Comparison of ENCODE assay signal across 18 cellular contexts in genomic region chrX:21856504-21856903, GRCh38. TPM values are rescaled to one million over a fixed set of nuclear protein-coding genes. Genes with fewer than 3 reads are reported as not detected.
DNase-seq lines count a peak whose midpoint lies in the region; ATAC-seq and TF ChIP-seq lines count a peak whose summit lies in the region.
"Had no signal": no experiment of that assay in that cellular context is flagged by ENCODE, and none has a peak within 500 bp of the region (broad histone marks: within the 10 kb centered on the region; RNA-seq: fewer than 3 reads in every experiment).

No MANE protein-coding gene starts in this region.

- H4K91ac ChIP-seq in neuronal stem cell (ENCODE audit: low read depth, low read length, poor library complexity) = no peak overlapping the region

- H2BK15ac ChIP-seq in neuronal stem cell (ENCODE audit: low read length) = no peak overlapping the region

- no CpG with 5 or more reads among the region's 21 CpGs for WGBS in neuronal stem cell (ENCODE audit: extremely low coverage in 2 of 2, insufficient read length in 2 of 2, insufficient replicate concordance in 1 of 2), 2 donors

- no peak overlapping the region for H4K8ac ChIP-seq in neuronal stem cell (ENCODE audit: low read depth, low read length)

- TF ChIP-seq CTCF in HEK293 (tag by site-specific recombination; IDR thresholded peaks at IDR 0.05) = no peak

- H2BK120ac ChIP-seq in neuronal stem cell (ENCODE audit: low read depth, low read length) = no peak overlapping the region

- no peak overlapping the region for H3K18ac ChIP-seq in neuronal stem cell (ENCODE audit: low read length)

- peak overlapping the region; percentile 24 for H2BK5ac ChIP-seq in neuronal stem cell (ENCODE audit: low read length)

- H3K23ac ChIP-seq in neuronal stem cell (ENCODE audit: low read depth, low read length, poor library complexity) = no peak overlapping the region

- H3K4me3 Mint-ChIP-seq in stimulated activated naive B cell treated with anti-CD40 and anti-IgM and Interleukin-4, amounts not matched to agents 10 μg/mL and 1 μg/mL and 100 μg/mL, for 72 hours = no peak overlapping the region
- H3K4me3 Mint-ChIP-seq: B cell; CD4-positive, alpha-beta T cell; CD8-positive, alpha-beta T cell had no signal

- H3K4ac ChIP-seq in neuronal stem cell (ENCODE audit: low read length) = no peak overlapping the region

- no peak overlapping the region for H2AK5ac ChIP-seq in neuronal stem cell (ENCODE audit: low read depth, low read length)

- H3K9ac ChIP-seq in neuronal stem cell (ENCODE audit: low read depth, low read length, poor library complexity) = no peak overlapping the region
- H3K9ac ChIP-seq: BLaER1 treated with 17β-estradiol and CSF1 and Interleukin-3, amounts not matched to agents 10 nM and 100 nM had no signal

- H3K27ac ChIP-seq in HEK293 (ENCODE audit: extremely low read depth, low read depth, low read length) (no peak overlapping the region), neuronal stem cell (replicated peaks; ENCODE audit: low read length) (no peak overlapping the region)
- H3K27ac ChIP-seq: 22Rv1; A549; BLaER1 treated with 17β-estradiol and CSF1 and Interleukin-3, amounts not matched to agents 10 nM and 100 nM; C4-2B had no signal

- H3K79me1 ChIP-seq in neuronal stem cell (ENCODE audit: low read depth, low read length) = peaks cover 3% of the 10 kb centered on the region

- H3K9me3 Mint-ChIP-seq in stimulated activated naive B cell treated with anti-CD40 and anti-IgM and Interleukin-4, amounts not matched to agents 10 μg/mL and 1 μg/mL and 100 μg/mL, for 72 hours = peaks cover 0 to 6% of the 10 kb centered on the region in 2 donors
- H3K9me3 Mint-ChIP-seq: CD4-positive, alpha-beta T cell; CD8-positive, alpha-beta T cell had no signal

- H3K4me2 ChIP-seq in neuronal stem cell (ENCODE audit: insufficient read depth, low read length, poor library complexity, severe bottlenecking) = no peak overlapping the region
- H3K4me2 ChIP-seq: A549; BLaER1 treated with 17β-estradiol and CSF1 and Interleukin-3, amounts not matched to agents 10 nM and 100 nM had no signal

- no peak for DNase-seq in neuronal stem cell (ENCODE audit: low spot score)
- no peak for DNase-seq in stimulated activated naive B cell treated with anti-CD40 and anti-IgM and Interleukin-4, amounts not matched to agents 10 μg/mL and 1 μg/mL and 100 μg/mL, for 72 hours
- no peak for DNase-seq in ureter (ENCODE audit: low spot score)
- DNase-seq in activated CD4-positive, alpha-beta T cell treated with anti-CD3 and anti-CD28 coated beads for 4 hours = no peak
- DNase-seq: AML-193; Caco-2; Calu3; CD4-positive, alpha-beta T cell; CD8-positive, alpha-beta T cell; DMS79 treated with DMSO at 0.1 percent for 48 hours; GF-D8 had no signal

- no peaks in the 10 kb centered on the region for H3K27me3 Mint-ChIP-seq in stimulated activated naive B cell treated with anti-CD40 and anti-IgM and Interleukin-4, amounts not matched to agents 10 μg/mL and 1 μg/mL and 100 μg/mL, for 72 hours
- H3K27me3 Mint-ChIP-seq: B cell; CD4-positive, alpha-beta T cell had no signal

- H3K14ac ChIP-seq in neuronal stem cell (ENCODE audit: low read length) = no peak overlapping the region

- CTCF ChIA-PET in HEK293 (lab: Yijun Ruan, JAX) = interaction anchor here (0.6 kb wide), 2 partner anchors 84 to 119 kb away, joined by 3 read pairs; no protein-coding TSS in a partner anchor

- peaks cover 15 to 29% of the 10 kb centered on the region in 2 donors for H3K36me3 Mint-ChIP-seq in stimulated activated naive B cell treated with anti-CD40 and anti-IgM and Interleukin-4, amounts not matched to agents 10 μg/mL and 1 μg/mL and 100 μg/mL, for 72 hours

- H2BK12ac ChIP-seq in neuronal stem cell (ENCODE audit: low read length) = no peak overlapping the region

- ATAC-seq in stimulated activated naive B cell treated with anti-CD40 and anti-IgM and Interleukin-4, amounts not matched to agents 10 μg/mL and 1 μg/mL and 100 μg/mL, for 72 hours (replicated peaks) = no peak
- ATAC-seq: A549; CD8-positive, alpha-beta T cell; GM12878 had no signal

- peak overlapping the region; percentile 47 for H3K27ac Mint-ChIP-seq in stimulated activated naive B cell treated with anti-CD40 and anti-IgM and Interleukin-4, amounts not matched to agents 10 μg/mL and 1 μg/mL and 100 μg/mL, for 72 hours
- H3K27ac Mint-ChIP-seq: B cell; CD4-positive, alpha-beta T cell; CD8-positive, alpha-beta T cell had no signal

- H3K36me3 ChIP-seq in HEK293 (ENCODE audit: control insufficient read depth in 2 of 2, insufficient read depth in 1 of 2, low read length in 2 of 2) = peaks cover 23 to 36% of the 10 kb centered on the region in 2 experiments
- peaks cover 6 to 49% of the 10 kb centered on the region in 2 donors for H3K36me3 ChIP-seq in neuronal stem cell (replicated peaks in 1 of 2; ENCODE audit: control insufficient read depth in 2 of 2, insufficient read depth in 2 of 2, low read length in 2 of 2)

- H3K9me3 ChIP-seq in HEK293 (ENCODE audit: control insufficient read depth, insufficient read depth, low read depth, low read length) = no peaks in the 10 kb centered on the region
- peaks cover 0 to 6% of the 10 kb centered on the region in 2 donors for H3K9me3 ChIP-seq in neuronal stem cell (replicated peaks in 1 of 2; ENCODE audit: control insufficient read depth in 2 of 2, insufficient read depth in 1 of 2, low read depth in 1 of 2, low read length in 2 of 2)
- H3K9me3 ChIP-seq: A549, Caco-2 had no signal

- H3K4me3 ChIP-seq in HEK293 (ENCODE audit: low read depth, low read length) (no peak overlapping the region), neuronal stem cell (ENCODE audit: low read length in 2 of 2) (no peak overlapping the region)
- H3K4me3 ChIP-seq: A549, GM12878 had no signal

- H3K4me1 Mint-ChIP-seq in stimulated activated naive B cell treated with anti-CD40 and anti-IgM and Interleukin-4, amounts not matched to agents 10 μg/mL and 1 μg/mL and 100 μg/mL, for 72 hours = no peaks in the 10 kb centered on the region
- H3K4me1 Mint-ChIP-seq: B cell had no signal

- POLR2A ChIA-PET in HEK293 (lab: Yijun Ruan, JAX) = no interaction called here

- no peak overlapping the region for H2AFZ ChIP-seq in neuronal stem cell (ENCODE audit: low read length)

- no peaks in the 10 kb centered on the region for H3K27me3 ChIP-seq in neuronal stem cell (ENCODE audit: control insufficient read depth in 3 of 3, insufficient read depth in 3 of 3, low read depth in 1 of 3, low read length in 3 of 3)
- H3K27me3 ChIP-seq: BLaER1 treated with 17β-estradiol and CSF1 and Interleukin-3, amounts not matched to agents 10 nM and 100 nM had no signal

- H3K4me1 ChIP-seq in HEK293 (ENCODE audit: control insufficient read depth, insufficient read depth, low read length) = no peaks in the 10 kb centered on the region
- H3K4me1 ChIP-seq in neuronal stem cell (ENCODE audit: control insufficient read depth in 2 of 2, insufficient read depth in 1 of 2, low read depth in 1 of 2, low read length in 2 of 2) = no peaks in the 10 kb centered on the region
- H3K4me1 ChIP-seq: A549, Caco-2 had no signal

TF ChIP-seq in HEK293, 187 proteins besides CTCF, POLR2A, EP300 and RAD21:
- TF ChIP-seq YY2 (tag by site-specific recombination; IDR thresholded peaks at IDR 0.05) (peak; percentile 85), ZBTB6 (tag by site-specific recombination; IDR thresholded peaks at IDR 0.05) (no peak)

RNA-seq across cellular contexts. Expression of gene YY2, which starts 0.7 kb away (rescaled TPM):
- polyA plus RNA-seq in neuronal stem cell (2013, experiment 1 of 2) = 0.46 TPM
- 0.54 TPM for polyA plus RNA-seq in neuronal stem cell (2013, experiment 2 of 2)
- 3.1 TPM for total RNA-seq in ureter

RNA-seq across cellular contexts. Expression of gene MBTPS2, which starts 17.1 kb away (rescaled TPM):
- polyA plus RNA-seq in neuronal stem cell (2013, experiment 1 of 2) = 9.2 TPM
- 9.3 TPM for polyA plus RNA-seq in neuronal stem cell (2013, experiment 2 of 2)
- 16.9 TPM for total RNA-seq in ureter
